14 cellular contexts compared by ENCODE assay signal in the genomic region with DNA sequence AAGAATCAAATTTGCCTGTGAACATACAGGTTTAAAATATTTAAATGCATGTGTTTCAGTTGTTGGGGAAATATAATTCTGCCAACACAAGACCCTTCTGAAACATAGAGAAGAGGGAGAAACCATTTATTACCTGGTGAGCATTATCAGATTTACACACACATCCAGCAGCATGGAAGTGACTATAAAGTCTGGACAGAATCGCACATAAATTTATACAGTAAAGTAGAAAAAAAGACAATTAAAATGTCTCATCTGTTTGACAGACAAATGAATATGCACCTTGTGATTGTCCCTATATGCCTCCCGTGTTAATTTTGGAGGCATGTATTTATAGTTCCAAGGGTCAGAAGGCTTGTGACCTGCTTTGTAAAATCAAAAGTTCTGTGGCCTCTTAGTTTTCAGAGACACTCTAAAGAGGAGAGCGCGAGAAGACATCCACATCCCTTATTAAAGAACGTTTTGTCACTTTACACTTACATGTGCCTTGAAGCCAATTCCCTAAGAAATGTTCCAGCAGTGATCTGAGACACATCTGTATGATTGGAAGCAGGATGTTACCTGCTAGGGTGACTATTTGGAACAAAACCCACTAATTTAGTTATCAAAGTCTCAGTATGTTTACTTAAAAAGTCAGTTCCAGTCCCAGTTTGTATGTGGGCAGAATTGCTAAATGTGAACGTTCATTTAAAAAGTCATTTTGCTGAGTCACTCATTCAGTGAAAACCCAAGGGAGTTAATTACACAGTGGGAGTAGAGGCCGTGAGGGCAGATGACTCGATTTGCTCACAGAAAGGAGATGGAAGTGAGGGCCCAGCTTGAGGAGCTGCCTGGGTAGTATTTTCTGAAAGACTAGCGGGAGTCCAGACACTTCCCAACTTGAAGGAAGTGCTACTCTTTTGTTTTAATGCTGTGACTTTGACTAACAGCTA.
DNase-seq lines count a peak whose midpoint lies in the region; ATAC-seq and TF ChIP-seq lines count a peak whose summit lies in the region.
"Had no signal": no experiment of that assay in that cellular context is flagged by ENCODE, and none has a peak within 500 bp of the region (broad histone marks: within the 10 kb centered on the region; RNA-seq: fewer than 3 reads in every experiment).

No MANE protein-coding gene starts in this region.

- H2AFZ ChIP-seq in PC-9, result peak overlapping the region; percentile 21; the same call in 1 of the 2 replicates

- no peaks in the 10 kb centered on the region for H3K27me3 ChIP-seq in PC-9 (ENCODE audit: insufficient read depth, low read depth)
- H3K27me3 ChIP-seq: spleen, suprapubic skin had no signal

- no peak overlapping the region for H3K4me3 ChIP-seq in PC-9
- no peak overlapping the region for H3K4me3 ChIP-seq in foreskin fibroblast (ENCODE audit: low read depth in 1 of 2, low read length in 2 of 2)
- H3K4me3 ChIP-seq: lung, spleen, suprapubic skin had no signal

- TF ChIP-seq CTCF in PC-9 (conservative IDR thresholded peaks at IDR 0.05) (no peak), foreskin fibroblast (IDR thresholded peaks at IDR 0.05; ENCODE audit: low read depth, low read length) (no peak)

- H3K27ac ChIP-seq in PC-9, result no peak overlapping the region
- H3K27ac ChIP-seq: spleen, suprapubic skin had no signal

- DNase-seq in PC-9 (no peak), left lobe of liver (ENCODE audit: low spot score) (no peak), foreskin fibroblast (no peak), SKM-1 treated with dmso at 0.1 percent for 144 hours (lab: John Stamatoyannopoulos, UW; ENCODE audit: unreplicated experiment) (no peak), cerebellum (ENCODE audit: low spot score) (no peak), activated T-cell treated with anti-CD3 and anti-CD28 coated beads for 4 hours (no peak)
- DNase-seq: CD4-positive, CD25-positive, alpha-beta regulatory T cell; erythroblast; spleen had no signal

- H3K4me1 ChIP-seq in PC-9 (replicated peaks; ENCODE audit: insufficient read depth), result no peaks in the 10 kb centered on the region
- H3K4me1 ChIP-seq: spleen, suprapubic skin had no signal

- H3F3A ChIP-seq in PC-9 (ENCODE audit: insufficient read depth, low read depth), result no peaks in the 10 kb centered on the region

- CTCF ChIA-PET in PC-9 (lab: Charles Lee), result no interaction called here

- H3K79me2 ChIP-seq in PC-9 (ENCODE audit: low read depth), result no peaks in the 10 kb centered on the region

- H3K9me2 ChIP-seq in PC-9 (ENCODE audit: insufficient read depth), result no peaks in the 10 kb centered on the region

- ATAC-seq in GM18517 (IDR thresholded peaks at IDR 0.05; ENCODE audit: unreplicated experiment) (peak; percentile 36), HG02763 (IDR thresholded peaks at IDR 0.05; ENCODE audit: unreplicated experiment) (peak; percentile 31), left lobe of liver (peak; percentile 83)
- ATAC-seq: activated naive CD4-positive, alpha-beta T cell treated with anti-CD3 and anti-CD28 coated beads, Interleukin-2, amount 50 U/mL, for 72 hours had no signal

- no peaks in the 10 kb centered on the region for H3K9me3 ChIP-seq in PC-9 (ENCODE audit: insufficient read depth, low read depth)
- H3K9me3 ChIP-seq: spleen, suprapubic skin had no signal

- no peaks in the 10 kb centered on the region for H3K36me3 ChIP-seq in PC-9 (ENCODE audit: low read depth)
- H3K36me3 ChIP-seq: spleen, suprapubic skin had no signal

- H4K20me1 ChIP-seq in PC-9 (ENCODE audit: insufficient read depth), result no peaks in the 10 kb centered on the region

- POLR2A ChIA-PET in PC-9 (lab: Charles Lee; ENCODE audit: unreplicated experiment), result no interaction called here

- BruUV-seq in PC-9 (replicated peaks; lab: Mats Ljungman, UMichigan), result no TSS peak

- H3K4me2 ChIP-seq in PC-9, result no peak overlapping the region

- intact Hi-C loops in PC-9 (cut with micrococcal nuclease; ENCODE audit: unreplicated experiment), result no loop called here

Comparison
In these comparisons a context has a peak if more than half of its experiments do, and no peak if none do; other contexts are left out.
1. ATAC-seq: peak in every context shown above with its lines; median percentile 83 in left lobe of liver; 36 in GM18517; 31 in HG02763.